ENCODE assay signal across 2 cellular contexts in the genomic region with DNA sequence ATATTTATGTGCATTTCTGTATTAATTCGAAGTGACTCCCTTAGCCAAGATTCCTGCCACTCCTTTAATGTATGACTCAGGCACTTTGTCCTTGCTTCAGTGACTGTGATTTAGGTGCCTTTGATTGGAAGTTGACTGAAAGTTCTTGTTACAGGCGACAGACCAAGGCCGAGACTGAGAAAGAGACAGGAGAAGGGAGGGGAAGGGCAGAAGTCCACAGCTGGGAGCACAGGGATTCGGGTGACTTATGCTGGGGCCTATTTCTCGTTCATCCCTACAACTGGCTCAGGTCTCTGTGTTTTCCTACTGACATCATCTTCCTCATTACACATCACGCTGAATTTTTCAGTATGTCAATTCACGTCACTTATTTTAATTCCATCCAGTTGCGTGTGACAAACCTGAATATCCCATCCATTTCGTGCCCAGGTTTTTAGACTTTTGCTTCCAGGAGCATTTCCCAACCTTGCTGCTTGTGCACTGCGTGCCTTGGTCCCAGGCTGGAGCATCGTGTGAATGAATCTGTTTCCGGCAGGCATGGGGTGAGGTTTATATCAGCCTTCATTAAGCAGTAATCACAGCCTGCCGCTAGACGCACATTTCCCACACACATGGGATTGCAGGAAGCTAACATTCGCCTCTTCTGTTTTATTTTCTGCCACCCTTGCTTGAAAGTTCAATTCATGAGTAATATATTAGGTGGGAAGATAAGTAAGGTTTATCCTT.
TF ChIP-seq lines count a peak whose summit lies in the region.

No MANE protein-coding gene starts in this region.

TF ChIP-seq in IMR-90, 13 proteins besides CTCF, POLR2A, EP300 and RAD21:
- no peak for TF ChIP-seq BHLHE40 (IDR thresholded peaks at IDR 0.05; ENCODE audit: low read depth, low read length)
- TF ChIP-seq SMC3 (IDR thresholded peaks at IDR 0.05; ENCODE audit: low read depth, low read length) = no peak
- TF ChIP-seq MXI1 (IDR thresholded peaks at IDR 0.05; ENCODE audit: borderline replicate concordance, low read depth, low read length) = no peak
- TF ChIP-seq ELK1 (IDR thresholded peaks at IDR 0.05; ENCODE audit: borderline replicate concordance, low read depth, low read length) = no peak
- TF ChIP-seq RFX5 (IDR thresholded peaks at IDR 0.05; ENCODE audit: low read depth, low read length) = no peak
- no peak for TF ChIP-seq RCOR1 (IDR thresholded peaks at IDR 0.05; ENCODE audit: insufficient replicate concordance, low read length)
- TF ChIP-seq CEBPB (IDR thresholded peaks at IDR 0.05; ENCODE audit: low read depth, low read length) = no peak
- no peak for TF ChIP-seq CHD1 (IDR thresholded peaks at IDR 0.05; ENCODE audit: low read depth, low read length)
- TF ChIP-seq MAFK (IDR thresholded peaks at IDR 0.05; ENCODE audit: low read depth, low read length) = no peak

TF ChIP-seq in neural cell, 6 proteins besides CTCF, POLR2A, EP300 and RAD21:
- TF ChIP-seq EZH2 (IDR thresholded peaks at IDR 0.05; ENCODE audit: borderline replicate concordance, insufficient read depth, low read length, poor library complexity, severe bottlenecking) (no peak), POLR2AphosphoS5 (IDR thresholded peaks at IDR 0.05) (peak; percentile 19), TAF1 (IDR thresholded peaks at IDR 0.05; ENCODE audit: low read depth) (no peak)
